24 cellular contexts compared by ENCODE assay signal in the genomic region with DNA sequence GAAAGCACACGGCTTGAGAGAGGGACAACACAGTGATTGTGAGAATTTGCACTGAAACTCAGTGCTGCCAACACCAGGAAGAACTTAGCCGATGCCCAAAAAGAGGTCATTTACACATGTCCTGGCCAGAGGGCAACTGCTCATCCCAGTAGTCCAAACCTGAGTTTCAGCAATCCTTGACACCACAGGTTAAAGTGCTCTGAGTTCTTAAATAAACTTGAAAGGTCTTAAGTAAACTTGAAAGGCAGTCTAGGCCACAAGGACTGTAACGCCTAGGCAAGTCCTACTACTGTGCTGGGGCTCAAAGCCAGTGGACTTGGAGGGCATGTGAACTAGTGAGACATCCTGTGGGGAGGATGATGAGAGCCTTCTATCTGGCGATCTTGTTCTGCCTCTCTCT. TPM values are rescaled to one million over a fixed set of nuclear protein-coding genes. Genes with fewer than 3 reads are reported as not detected.
A peak's percentile ranks its signal among the peaks of the same experiment; 100 is the strongest.
DNase-seq lines count a peak whose midpoint lies in the region; ATAC-seq and TF ChIP-seq lines count a peak whose summit lies in the region.
"Had no signal": no experiment of that assay in that cellular context is flagged by ENCODE, and none has a peak within 500 bp of the region (broad histone marks: within the 10 kb centered on the region; RNA-seq: fewer than 3 reads in every experiment).

No MANE protein-coding gene starts in this region.

- H3K4me3 ChIP-seq in HCT116 (replicated peaks in 1 of 2; ENCODE audit: low read depth in 1 of 2, low read length in 2 of 2) (no peak overlapping the region), choroid plexus epithelial cell (ENCODE audit: low read depth, low read length) (no peak overlapping the region), right lobe of liver (no peak overlapping the region), thymus (ENCODE audit: low read length) (no peak overlapping the region)
- H3K4me3 ChIP-seq: dorsolateral prefrontal cortex, ovary, right atrium auricular region, thoracic aorta had no signal

- no peak overlapping the region for H3K27ac ChIP-seq in HCT116 (ENCODE audit: low read depth, low read length)
- peak overlapping the region; percentile 54 to 61 (median 57) for H3K27ac ChIP-seq in right lobe of liver
- H3K27ac ChIP-seq in thymus (ENCODE audit: low read depth) = peak overlapping the region; percentile 5
- H3K27ac ChIP-seq: dorsolateral prefrontal cortex, ovary, right atrium auricular region, thoracic aorta had no signal

- H3K36me3 ChIP-seq in HCT116 (ENCODE audit: control insufficient read depth in 1 of 2, insufficient read depth in 2 of 2, low read length in 2 of 2) (no peaks in the 10 kb centered on the region), right lobe of liver (no peaks in the 10 kb centered on the region), thymus (ENCODE audit: control insufficient read depth, insufficient read depth) (peaks cover 3% of the 10 kb centered on the region)
- H3K36me3 ChIP-seq: ovary, right atrium auricular region, thoracic aorta had no signal

- CTCF ChIA-PET in HCT116 (lab: Charles Lee) = no interaction called here

- RAD21 ChIA-PET in HCT116 (lab: Charles Lee; ENCODE audit: low non-redundant PET in 1 of 2, low total read pairs in 2 of 2, uncharacterized antibody in 2 of 2, unreplicated experiment in 2 of 2) = no interaction called here

- H3K27me3 ChIP-seq in HCT116 (ENCODE audit: insufficient read depth, low read length) (no peaks in the 10 kb centered on the region), right lobe of liver (no peaks in the 10 kb centered on the region), thymus (ENCODE audit: control insufficient read depth, insufficient read depth) (no peaks in the 10 kb centered on the region)
- H3K27me3 ChIP-seq: dorsolateral prefrontal cortex, ovary, right atrium auricular region had no signal

- ATAC-seq in HCT116 (peak; percentile 25; the same call in 1 of the 2 replicates), right lobe of liver (peak; percentile 75 to 94 (median 88))

- peaks cover 12 to 26% of the 10 kb centered on the region in 2 experiments for H3K4me1 ChIP-seq in HCT116 (ENCODE audit: control insufficient read depth in 1 of 2, insufficient read depth in 2 of 2, low read length in 2 of 2)
- H3K4me1 ChIP-seq in right lobe of liver = peaks cover 0 to 66% (median 8%) of the 10 kb centered on the region in 4 donors
- no peaks in the 10 kb centered on the region for H3K4me1 ChIP-seq in thymus (ENCODE audit: control insufficient read depth, insufficient read depth, low read length)

- BruUV-seq in HCT116 (replicated peaks; lab: Mats Ljungman, UMichigan) = no TSS peak

- H3K9me3 ChIP-seq in HCT116 (ENCODE audit: control insufficient read depth in 1 of 2, insufficient read depth in 1 of 2, low read depth in 1 of 2, low read length in 2 of 2) = peaks cover 0 to 5% of the 10 kb centered on the region in 2 experiments; a peak in 1 of 4 replicates
- no peaks in the 10 kb centered on the region for H3K9me3 ChIP-seq in right lobe of liver
- no peaks in the 10 kb centered on the region for H3K9me3 ChIP-seq in thymus (ENCODE audit: control insufficient read depth)
- H3K9me3 ChIP-seq: ovary had no signal

- no peak overlapping the region for H3K4me2 ChIP-seq in HCT116 (ENCODE audit: low read length)

- no peak for DNase-seq in HCT116 (ENCODE audit: low read depth, low spot score)
- peak; percentile 28 for DNase-seq in choroid plexus epithelial cell (ENCODE audit: low read depth)
- peak; percentile 33 to 82 (median 69) for DNase-seq in right lobe of liver
- DNase-seq in GM13976 (ENCODE audit: low spot score) = no peak
- no peak for DNase-seq in NK-92 treated with Interleukin-12 subunit alpha and Interleukin-12 subunit beta, amount 100 ng/mL, for 24 hours (lab: John Stamatoyannopoulos, UW)
- DNase-seq in DMS79 treated with DMSO at 0.1 percent for 48 hours (lab: John Stamatoyannopoulos, UW) = no peak
- DNase-seq: activated B cell treated with CpG ODN at 0.5 μM for 24 hours; activated CD4-positive, alpha-beta T cell treated with anti-CD3 and anti-CD28 coated beads, Interleukin-2, amount 50 U/mL, for 48 hours; activated effector memory CD4-positive, alpha-beta T cell treated with Interleukin-2 at 50 U/mL for 16 hours; CD4-positive, alpha-beta memory T cell; DMS153; dorsolateral prefrontal cortex; head of caudate nucleus; Kasumi-1; left colon; NCI-H187; NCI-H526 treated with DMSO at 0.1 percent for 48 hours; ovary; stimulated activated CD4-positive, alpha-beta T cell treated with anti-CD3 and anti-CD28 coated beads, Interleukin-12 subunit alpha, Interleukin-12 subunit beta, amount 100 ng/mL, for 4 hours; stimulated activated CD4-positive, alpha-beta T cell treated with anti-CD3 and anti-CD28 coated beads, Interleukin-4, amount 100 ng/mL, for 4 hours; stimulated activated naive CD4-positive, alpha-beta T cell treated with Interleukin-2 at 50 U/mL for 16 hours had no signal

- H3K79me2 ChIP-seq in HCT116 (ENCODE audit: insufficient read depth, low read length) = peaks cover 88% of the 10 kb centered on the region

- no peak for TF ChIP-seq RAD21 in HCT116 (IDR thresholded peaks at IDR 0.05; ENCODE audit: low read depth)

- 54% methylated on average over 2 of the region's 4 CpGs for WGBS in right lobe of liver (ENCODE audit: insufficient coverage, low coverage, low lambda C conversion rate, missing lambda C conversion rate)
- 97% methylated on average over 4 of the region's 4 CpGs for WGBS in thymus

- TF ChIP-seq POLR2A in HCT116 (IDR thresholded peaks at IDR 0.05; ENCODE audit: borderline replicate concordance, extremely low read depth, insufficient read depth, insufficient read length) (no peak), right lobe of liver (IDR thresholded peaks at IDR 0.05) (no peak)

- no peaks in the 10 kb centered on the region for H3K9me2 ChIP-seq in HCT116 (ENCODE audit: insufficient read depth)

- no peak overlapping the region for H3K9ac ChIP-seq in HCT116 (ENCODE audit: low read length)

- H2AFZ ChIP-seq in HCT116 (ENCODE audit: low read depth, low read length, poor library complexity, severe bottlenecking) = no peak overlapping the region

- H4K20me1 ChIP-seq in HCT116 (ENCODE audit: insufficient read depth) = no peaks in the 10 kb centered on the region

- in situ Hi-C loops in GM13976 (cut with MboI; ENCODE audit: low sequenced_read_pairs, unreplicated experiment) = no loop called here

- TF ChIP-seq CTCF in HCT116 (IDR thresholded peaks at IDR 0.05 in 2 of 3, conservative IDR thresholded peaks at IDR 0.05 in 1 of 3; ENCODE audit: borderline replicate concordance in 1 of 3, insufficient read depth in 1 of 3, low read depth in 2 of 3, low read length in 2 of 3) (no peak), choroid plexus epithelial cell (conservative IDR thresholded peaks at IDR 0.05; ENCODE audit: low read depth, low read length) (no peak), right lobe of liver (IDR thresholded peaks at IDR 0.05) (peak in 2 of 4 donors; percentile 14 to 29), GM13976 (IDR thresholded peaks at IDR 0.05; ENCODE audit: borderline replicate concordance, control extremely low read depth, extremely low read depth, insufficient read depth, missing control alignments) (no peak)

- intact Hi-C loops in HCT116 (cut with micrococcal nuclease) = no loop called here
- intact Hi-C loops in right lobe of liver (cut with DNase I) = no loop called here

- POLR2A ChIA-PET in HCT116 (lab: Charles Lee) = no interaction called here

TF ChIP-seq in HCT116, 20 proteins besides CTCF, POLR2A, EP300 and RAD21:
- TF ChIP-seq SP1 (IDR thresholded peaks at IDR 0.05; ENCODE audit: low read depth) (no peak), ELF1 (IDR thresholded peaks at IDR 0.05; ENCODE audit: borderline replicate concordance, low read depth) (no peak), YY1 (IDR thresholded peaks at IDR 0.05; ENCODE audit: extremely low read depth, insufficient replicate concordance, low read depth, low read length) (no peak), TCF7L2 (IDR thresholded peaks at IDR 0.05; ENCODE audit: borderline replicate concordance, extremely low read depth, insufficient read depth, insufficient read length) (no peak), CBX3 (IDR thresholded peaks at IDR 0.05; ENCODE audit: low read depth) (no peak), SRF (IDR thresholded peaks at IDR 0.05; ENCODE audit: low read depth) (no peak), FOSL1 (IDR thresholded peaks at IDR 0.05; ENCODE audit: low read depth) (no peak), ZNF274 (IDR thresholded peaks at IDR 0.05; ENCODE audit: low read depth, low read length) (no peak), SIN3A (IDR thresholded peaks at IDR 0.05; ENCODE audit: low read depth) (no peak), ZFX (IDR thresholded peaks at IDR 0.05) (no peak)
- TF ChIP-seq, protein P1, sequence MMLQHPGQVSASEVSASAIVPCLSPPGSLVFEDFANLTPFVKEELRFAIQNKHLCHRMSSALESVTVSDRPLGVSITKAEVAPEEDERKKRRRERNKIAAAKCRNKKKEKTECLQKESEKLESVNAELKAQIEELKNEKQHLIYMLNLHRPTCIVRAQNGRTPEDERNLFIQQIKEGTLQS (IDR thresholded peaks at IDR 0.05) = no peak
- TF ChIP-seq, protein P2, sequence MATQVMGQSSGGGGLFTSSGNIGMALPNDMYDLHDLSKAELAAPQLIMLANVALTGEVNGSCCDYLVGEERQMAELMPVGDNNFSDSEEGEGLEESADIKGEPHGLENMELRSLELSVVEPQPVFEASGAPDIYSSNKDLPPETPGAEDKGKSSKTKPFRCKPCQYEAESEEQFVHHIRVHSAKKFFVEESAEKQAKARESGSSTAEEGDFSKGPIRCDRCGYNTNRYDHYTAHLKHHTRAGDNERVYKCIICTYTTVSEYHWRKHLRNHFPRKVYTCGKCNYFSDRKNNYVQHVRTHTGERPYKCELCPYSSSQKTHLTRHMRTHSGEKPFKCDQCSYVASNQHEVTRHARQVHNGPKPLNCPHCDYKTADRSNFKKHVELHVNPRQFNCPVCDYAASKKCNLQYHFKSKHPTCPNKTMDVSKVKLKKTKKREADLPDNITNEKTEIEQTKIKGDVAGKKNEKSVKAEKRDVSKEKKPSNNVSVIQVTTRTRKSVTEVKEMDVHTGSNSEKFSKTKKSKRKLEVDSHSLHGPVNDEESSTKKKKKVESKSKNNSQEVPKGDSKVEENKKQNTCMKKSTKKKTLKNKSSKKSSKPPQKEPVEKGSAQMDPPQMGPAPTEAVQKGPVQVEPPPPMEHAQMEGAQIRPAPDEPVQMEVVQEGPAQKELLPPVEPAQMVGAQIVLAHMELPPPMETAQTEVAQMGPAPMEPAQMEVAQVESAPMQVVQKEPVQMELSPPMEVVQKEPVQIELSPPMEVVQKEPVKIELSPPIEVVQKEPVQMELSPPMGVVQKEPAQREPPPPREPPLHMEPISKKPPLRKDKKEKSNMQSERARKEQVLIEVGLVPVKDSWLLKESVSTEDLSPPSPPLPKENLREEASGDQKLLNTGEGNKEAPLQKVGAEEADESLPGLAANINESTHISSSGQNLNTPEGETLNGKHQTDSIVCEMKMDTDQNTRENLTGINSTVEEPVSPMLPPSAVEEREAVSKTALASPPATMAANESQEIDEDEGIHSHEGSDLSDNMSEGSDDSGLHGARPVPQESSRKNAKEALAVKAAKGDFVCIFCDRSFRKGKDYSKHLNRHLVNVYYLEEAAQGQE (IDR thresholded peaks at IDR 0.05; ENCODE audit: low read depth) = no peak

RNA-seq across cellular contexts. Expression of a gene that starts 14.1 kb away (rescaled TPM):
- total RNA-seq in HCT116 (2021; ENCODE audit: unreplicated experiment) = 84.8 TPM
- 79.7 and 82.2 TPM in 2 replicates for polyA plus RNA-seq in HCT116 (2012)
- total RNA-seq in right lobe of liver = 10 to 100 TPM; 35.0 to 72.5 (median 51.9) TPM
- polyA plus RNA-seq in thymus = 207 TPM

Comparison
In these comparisons a context has a peak if more than half of its experiments do, and no peak if none do; other contexts are left out.
1. DNase-seq: peak in choroid plexus epithelial cell (single experiment) and right lobe of liver (3 of 3); none in HCT116 (single experiment), GM13976 (single experiment), NK-92 treated with Interleukin-12 subunit alpha and Interleukin-12 subunit beta, amount 100 ng/mL, for 24 hours (single experiment) and DMS79 treated with DMSO at 0.1 percent for 48 hours (single experiment).